Comparison of ENCODE assay signal across 1 cellular context in the genomic region with DNA sequence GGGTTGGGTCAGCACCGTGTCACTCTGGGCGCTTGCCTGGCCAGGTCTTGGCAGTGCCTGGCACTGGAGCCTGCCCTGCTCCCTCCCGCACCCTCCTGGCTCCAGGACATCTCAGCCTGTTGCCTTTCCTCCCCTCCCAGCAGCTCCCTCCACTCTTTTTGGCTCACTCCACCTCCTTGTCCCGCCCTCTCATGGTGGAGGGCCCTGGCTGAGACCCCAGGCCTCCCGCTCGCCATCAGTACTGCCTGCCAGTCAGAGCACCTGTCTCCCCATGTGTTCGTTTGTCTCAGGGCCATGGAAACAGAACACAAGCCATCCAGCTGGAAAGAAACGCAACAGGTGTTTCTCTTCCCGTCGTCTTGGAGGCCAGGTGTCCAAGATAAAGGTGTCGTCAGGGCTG.
TF ChIP-seq lines count a peak whose summit lies in the region.

No MANE protein-coding gene starts in this region.

TF ChIP-seq in WTC11, 78 proteins besides CTCF, POLR2A, EP300 and RAD21 (continued from another document):
- TF ChIP-seq, protein P1, sequence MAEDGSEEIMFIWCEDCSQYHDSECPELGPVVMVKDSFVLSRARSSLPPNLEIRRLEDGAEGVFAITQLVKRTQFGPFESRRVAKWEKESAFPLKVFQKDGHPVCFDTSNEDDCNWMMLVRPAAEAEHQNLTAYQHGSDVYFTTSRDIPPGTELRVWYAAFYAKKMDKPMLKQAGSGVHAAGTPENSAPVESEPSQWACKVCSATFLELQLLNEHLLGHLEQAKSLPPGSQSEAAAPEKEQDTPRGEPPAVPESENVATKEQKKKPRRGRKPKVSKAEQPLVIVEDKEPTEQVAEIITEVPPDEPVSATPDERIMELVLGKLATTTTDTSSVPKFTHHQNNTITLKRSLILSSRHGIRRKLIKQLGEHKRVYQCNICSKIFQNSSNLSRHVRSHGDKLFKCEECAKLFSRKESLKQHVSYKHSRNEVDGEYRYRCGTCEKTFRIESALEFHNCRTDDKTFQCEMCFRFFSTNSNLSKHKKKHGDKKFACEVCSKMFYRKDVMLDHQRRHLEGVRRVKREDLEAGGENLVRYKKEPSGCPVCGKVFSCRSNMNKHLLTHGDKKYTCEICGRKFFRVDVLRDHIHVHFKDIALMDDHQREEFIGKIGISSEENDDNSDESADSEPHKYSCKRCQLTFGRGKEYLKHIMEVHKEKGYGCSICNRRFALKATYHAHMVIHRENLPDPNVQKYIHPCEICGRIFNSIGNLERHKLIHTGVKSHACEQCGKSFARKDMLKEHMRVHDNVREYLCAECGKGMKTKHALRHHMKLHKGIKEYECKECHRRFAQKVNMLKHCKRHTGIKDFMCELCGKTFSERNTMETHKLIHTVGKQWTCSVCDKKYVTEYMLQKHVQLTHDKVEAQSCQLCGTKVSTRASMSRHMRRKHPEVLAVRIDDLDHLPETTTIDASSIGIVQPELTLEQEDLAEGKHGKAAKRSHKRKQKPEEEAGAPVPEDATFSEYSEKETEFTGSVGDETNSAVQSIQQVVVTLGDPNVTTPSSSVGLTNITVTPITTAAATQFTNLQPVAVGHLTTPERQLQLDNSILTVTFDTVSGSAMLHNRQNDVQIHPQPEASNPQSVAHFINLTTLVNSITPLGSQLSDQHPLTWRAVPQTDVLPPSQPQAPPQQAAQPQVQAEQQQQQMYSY (CRISPR knock-in tag; IDR thresholded peaks at IDR 0.05) = no peak
- TF ChIP-seq ETV6 (CRISPR knock-in tag; IDR thresholded peaks at IDR 0.05) = no peak
- TF ChIP-seq JAZF1 (CRISPR knock-in tag; IDR thresholded peaks at IDR 0.05) = no peak
- no peak for TF ChIP-seq TEAD1 (CRISPR knock-in tag; IDR thresholded peaks at IDR 0.05)
- TF ChIP-seq ZBTB21 (CRISPR knock-in tag; IDR thresholded peaks at IDR 0.05; ENCODE audit: borderline replicate concordance) = no peak
- TF ChIP-seq, protein P2, sequence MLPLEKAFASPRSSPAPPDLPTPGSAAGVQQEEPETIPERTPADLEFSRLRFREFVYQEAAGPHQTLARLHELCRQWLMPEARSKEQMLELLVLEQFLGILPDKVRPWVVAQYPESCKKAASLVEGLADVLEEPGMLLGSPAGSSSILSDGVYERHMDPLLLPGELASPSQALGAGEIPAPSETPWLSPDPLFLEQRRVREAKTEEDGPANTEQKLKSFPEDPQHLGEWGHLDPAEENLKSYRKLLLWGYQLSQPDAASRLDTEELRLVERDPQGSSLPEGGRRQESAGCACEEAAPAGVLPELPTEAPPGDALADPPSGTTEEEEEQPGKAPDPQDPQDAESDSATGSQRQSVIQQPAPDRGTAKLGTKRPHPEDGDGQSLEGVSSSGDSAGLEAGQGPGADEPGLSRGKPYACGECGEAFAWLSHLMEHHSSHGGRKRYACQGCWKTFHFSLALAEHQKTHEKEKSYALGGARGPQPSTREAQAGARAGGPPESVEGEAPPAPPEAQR (CRISPR knock-in tag; IDR thresholded peaks at IDR 0.05) = no peak
- TF ChIP-seq TP53 (CRISPR knock-in tag; IDR thresholded peaks at IDR 0.05) = no peak
